ENCODE assay signal across 4 cellular contexts in the genomic region with DNA sequence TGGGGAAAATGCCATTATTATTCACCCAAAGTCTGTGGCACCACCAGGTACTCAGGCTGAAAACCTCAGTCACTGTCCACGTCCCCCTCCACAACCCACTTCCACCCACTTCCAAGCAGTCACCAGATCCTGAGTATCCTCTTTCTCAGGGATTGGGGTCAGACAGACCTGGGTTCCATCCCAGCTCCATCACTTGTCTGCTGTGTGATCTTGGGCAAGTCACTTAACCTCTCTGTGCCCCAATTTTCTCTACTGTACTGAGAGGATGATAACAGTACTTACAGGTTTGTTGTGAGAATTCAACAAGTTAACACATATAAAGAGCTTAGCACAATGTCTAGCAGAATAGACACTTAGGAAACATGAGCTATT.
A peak's percentile ranks its signal among the peaks of the same experiment; 100 is the strongest.
TF ChIP-seq lines count a peak whose summit lies in the region.

No MANE protein-coding gene starts in this region.

TF ChIP-seq in A549, 52 proteins besides CTCF, POLR2A, EP300 and RAD21:
- TF ChIP-seq ZFP36 (IDR thresholded peaks at IDR 0.05; ENCODE audit: borderline replicate concordance, partially characterized antibody) (peak; percentile 51), HMGXB4 (CRISPR knock-in tag; IDR thresholded peaks at IDR 0.05; ENCODE audit: borderline replicate concordance) (no peak)

TF ChIP-seq in GM23338, 12 proteins besides CTCF, POLR2A, EP300 and RAD21:
- TF ChIP-seq JUNB (IDR thresholded peaks at IDR 0.05; ENCODE audit: unreplicated experiment) (no peak), REST (IDR thresholded peaks at IDR 0.05; ENCODE audit: unreplicated experiment) (no peak), POLR2AphosphoS5 (IDR thresholded peaks at IDR 0.05; ENCODE audit: low read depth) (no peak), ZNF331 (CRISPR knock-in tag; IDR thresholded peaks at IDR 0.05; ENCODE audit: low read depth) (no peak), EZH2 (IDR thresholded peaks at IDR 0.05; ENCODE audit: low read depth, unreplicated experiment) (no peak)
- TF ChIP-seq, protein P1, sequence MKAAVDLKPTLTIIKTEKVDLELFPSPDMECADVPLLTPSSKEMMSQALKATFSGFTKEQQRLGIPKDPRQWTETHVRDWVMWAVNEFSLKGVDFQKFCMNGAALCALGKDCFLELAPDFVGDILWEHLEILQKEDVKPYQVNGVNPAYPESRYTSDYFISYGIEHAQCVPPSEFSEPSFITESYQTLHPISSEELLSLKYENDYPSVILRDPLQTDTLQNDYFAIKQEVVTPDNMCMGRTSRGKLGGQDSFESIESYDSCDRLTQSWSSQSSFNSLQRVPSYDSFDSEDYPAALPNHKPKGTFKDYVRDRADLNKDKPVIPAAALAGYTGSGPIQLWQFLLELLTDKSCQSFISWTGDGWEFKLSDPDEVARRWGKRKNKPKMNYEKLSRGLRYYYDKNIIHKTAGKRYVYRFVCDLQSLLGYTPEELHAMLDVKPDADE (IDR thresholded peaks at IDR 0.05): no peak

TF ChIP-seq in WTC11, 78 proteins besides CTCF, POLR2A, EP300 and RAD21:
- TF ChIP-seq KAT7 (CRISPR knock-in tag; IDR thresholded peaks at IDR 0.05; ENCODE audit: borderline replicate concordance) (no peak), HMGXB4 (CRISPR knock-in tag; IDR thresholded peaks at IDR 0.05) (no peak), GTF2I (CRISPR knock-in tag; conservative IDR thresholded peaks at IDR 0.05) (0 out of 2 replicates have a peak, but pooled peaks have one; percentile 40), ZNF138 (CRISPR knock-in tag; conservative IDR thresholded peaks at IDR 0.05) (no peak), FOXK1 (CRISPR knock-in tag; IDR thresholded peaks at IDR 0.05) (no peak), NR2C2 (CRISPR knock-in tag; IDR thresholded peaks at IDR 0.05) (no peak)
- TF ChIP-seq, protein P2, sequence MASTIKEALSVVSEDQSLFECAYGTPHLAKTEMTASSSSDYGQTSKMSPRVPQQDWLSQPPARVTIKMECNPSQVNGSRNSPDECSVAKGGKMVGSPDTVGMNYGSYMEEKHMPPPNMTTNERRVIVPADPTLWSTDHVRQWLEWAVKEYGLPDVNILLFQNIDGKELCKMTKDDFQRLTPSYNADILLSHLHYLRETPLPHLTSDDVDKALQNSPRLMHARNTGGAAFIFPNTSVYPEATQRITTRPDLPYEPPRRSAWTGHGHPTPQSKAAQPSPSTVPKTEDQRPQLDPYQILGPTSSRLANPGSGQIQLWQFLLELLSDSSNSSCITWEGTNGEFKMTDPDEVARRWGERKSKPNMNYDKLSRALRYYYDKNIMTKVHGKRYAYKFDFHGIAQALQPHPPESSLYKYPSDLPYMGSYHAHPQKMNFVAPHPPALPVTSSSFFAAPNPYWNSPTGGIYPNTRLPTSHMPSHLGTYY (CRISPR knock-in tag; IDR thresholded peaks at IDR 0.05): no peak

TF ChIP-seq in HepG2, 621 proteins besides CTCF, POLR2A, EP300 and RAD21:
- TF ChIP-seq ZNF337 (CRISPR knock-in tag; IDR thresholded peaks at IDR 0.05; ENCODE audit: borderline replicate concordance, low read depth) (no peak), ZNF17 (CRISPR knock-in tag; IDR thresholded peaks at IDR 0.05) (no peak), ZNF768 (CRISPR knock-in tag; IDR thresholded peaks at IDR 0.05) (peak; percentile 59; the same call in 1 of the 2 replicates), ZFP37 (CRISPR knock-in tag; IDR thresholded peaks at IDR 0.05; ENCODE audit: borderline replicate concordance) (no peak)
